Comparison of ENCODE assay signal across 8 cellular contexts in genomic region chr4:146095091-146095690, GRCh38.
A peak's percentile ranks its signal among the peaks of the same experiment; 100 is the strongest.
DNase-seq lines count a peak whose midpoint lies in the region; ATAC-seq and TF ChIP-seq lines count a peak whose summit lies in the region.

No MANE protein-coding gene starts in this region.

- ATAC-seq in HG02973 (IDR thresholded peaks at IDR 0.05; ENCODE audit: unreplicated experiment), result no peak
- no peak for ATAC-seq in activated CD4-positive, CD25-positive, alpha-beta regulatory T cell treated with anti-CD3 and anti-CD28 coated beads, Interleukin-2, amount 50 U/mL, for 24 hours

- H4K20me1 ChIP-seq in smooth muscle cell (ENCODE audit: low read depth), result no peaks in the 10 kb centered on the region

- CTCF ChIA-PET in activated naive CD4-positive, alpha-beta T cell treated with anti-CD3 and anti-CD28 coated beads, Interleukin-2, amount 10 ng/mL, durations not matched to agents 7 days and 5 days (lab: Charles Lee), result interaction anchor here (0.6 to 2.0 kb wide), 12 partner anchors 9 to 1002 kb away, joined by 3 to 15 read pairs (median 4); no protein-coding TSS in a partner anchor

- H3K4me1 Mint-ChIP-seq in activated naive CD4-positive, alpha-beta T cell treated with anti-CD3 and anti-CD28 coated beads, Interleukin-2, amount 10 ng/mL, durations not matched to agents 7 days and 5 days, result no peaks in the 10 kb centered on the region

- peaks cover 18% of the 10 kb centered on the region for H3K27me3 Mint-ChIP-seq in activated naive CD4-positive, alpha-beta T cell treated with anti-CD3 and anti-CD28 coated beads, Interleukin-2, amount 10 ng/mL, durations not matched to agents 7 days and 5 days

- H3K9ac ChIP-seq in smooth muscle cell (ENCODE audit: low read depth), result no peak overlapping the region

- H3K36me3 Mint-ChIP-seq in activated naive CD4-positive, alpha-beta T cell treated with anti-CD3 and anti-CD28 coated beads, Interleukin-2, amount 10 ng/mL, durations not matched to agents 7 days and 5 days, result no peaks in the 10 kb centered on the region

- DNase-seq in activated naive CD4-positive, alpha-beta T cell treated with anti-CD3 and anti-CD28 coated beads, Interleukin-2, amount 10 ng/mL, durations not matched to agents 7 days and 5 days, result peak; percentile 37
- DNase-seq in activated naive CD4-positive, alpha-beta T cell treated with anti-CD3 and anti-CD28 coated beads, Interleukin-2, amount 50 U/mL, for 16 hours, result no peak
- DNase-seq in Jurkat, Clone E6-1 (ENCODE audit: low read depth, low spot score), result peak; percentile 32
- DNase-seq in SW480 (ENCODE audit: low spot score) (peak; percentile 7), germinal center (ENCODE audit: low spot score) (peak; percentile 33), smooth muscle cell (lab: John Stamatoyannopoulos, UW; ENCODE audit: unreplicated experiment) (no peak)

- WGBS in smooth muscle cell (ENCODE audit: low lambda C conversion rate), result 52% methylated on average over 4 of the region's 4 CpGs

- no peaks in the 10 kb centered on the region for H3K27me3 ChIP-seq in smooth muscle cell (ENCODE audit: low read depth)

- H3K79me2 ChIP-seq in smooth muscle cell (ENCODE audit: low read depth), result no peaks in the 10 kb centered on the region

- H3F3A ChIP-seq in smooth muscle cell (ENCODE audit: low read depth), result no peaks in the 10 kb centered on the region

- no peaks in the 10 kb centered on the region for H3K9me3 ChIP-seq in smooth muscle cell (replicated peaks; ENCODE audit: low read depth)

- H3K4me3 ChIP-seq in Jurkat, Clone E6-1 (ENCODE audit: low read length), result no peak overlapping the region
- no peak overlapping the region for H3K4me3 ChIP-seq in smooth muscle cell

- H3K27ac ChIP-seq in smooth muscle cell (ENCODE audit: low read depth), result no peak overlapping the region

- no peak overlapping the region for H3K4me3 Mint-ChIP-seq in activated naive CD4-positive, alpha-beta T cell treated with anti-CD3 and anti-CD28 coated beads, Interleukin-2, amount 10 ng/mL, durations not matched to agents 7 days and 5 days

- no peak overlapping the region for H3K27ac Mint-ChIP-seq in activated naive CD4-positive, alpha-beta T cell treated with anti-CD3 and anti-CD28 coated beads, Interleukin-2, amount 10 ng/mL, durations not matched to agents 7 days and 5 days

- no peak overlapping the region for H2AFZ ChIP-seq in smooth muscle cell (ENCODE audit: low read depth)

- peak; percentile 74 for TF ChIP-seq CTCF in smooth muscle cell (IDR thresholded peaks at IDR 0.05; ENCODE audit: borderline replicate concordance, insufficient read depth, poor library complexity, severe bottlenecking)

- H3K9me3 Mint-ChIP-seq in activated naive CD4-positive, alpha-beta T cell treated with anti-CD3 and anti-CD28 coated beads, Interleukin-2, amount 10 ng/mL, durations not matched to agents 7 days and 5 days, result no peaks in the 10 kb centered on the region

- H3K36me3 ChIP-seq in smooth muscle cell (ENCODE audit: low read depth), result no peaks in the 10 kb centered on the region

- no peaks in the 10 kb centered on the region for H3K4me1 ChIP-seq in smooth muscle cell (ENCODE audit: low read depth)

- H3K4me2 ChIP-seq in smooth muscle cell, result no peak overlapping the region

Comparison
In these comparisons a context has a peak if more than half of its experiments do, and no peak if none do; other contexts are left out.
1. DNase-seq: peak in activated naive CD4-positive, alpha-beta T cell treated with anti-CD3 and anti-CD28 coated beads, Interleukin-2, amount 10 ng/mL, durations not matched to agents 7 days and 5 days (single experiment), Jurkat, Clone E6-1 (single experiment), SW480 (single experiment) and germinal center (single experiment); none in activated naive CD4-positive, alpha-beta T cell treated with anti-CD3 and anti-CD28 coated beads, Interleukin-2, amount 50 U/mL, for 16 hours (single experiment) and smooth muscle cell (single experiment).